Comparison of ENCODE assay signal across 8 cellular contexts in the genomic region with DNA sequence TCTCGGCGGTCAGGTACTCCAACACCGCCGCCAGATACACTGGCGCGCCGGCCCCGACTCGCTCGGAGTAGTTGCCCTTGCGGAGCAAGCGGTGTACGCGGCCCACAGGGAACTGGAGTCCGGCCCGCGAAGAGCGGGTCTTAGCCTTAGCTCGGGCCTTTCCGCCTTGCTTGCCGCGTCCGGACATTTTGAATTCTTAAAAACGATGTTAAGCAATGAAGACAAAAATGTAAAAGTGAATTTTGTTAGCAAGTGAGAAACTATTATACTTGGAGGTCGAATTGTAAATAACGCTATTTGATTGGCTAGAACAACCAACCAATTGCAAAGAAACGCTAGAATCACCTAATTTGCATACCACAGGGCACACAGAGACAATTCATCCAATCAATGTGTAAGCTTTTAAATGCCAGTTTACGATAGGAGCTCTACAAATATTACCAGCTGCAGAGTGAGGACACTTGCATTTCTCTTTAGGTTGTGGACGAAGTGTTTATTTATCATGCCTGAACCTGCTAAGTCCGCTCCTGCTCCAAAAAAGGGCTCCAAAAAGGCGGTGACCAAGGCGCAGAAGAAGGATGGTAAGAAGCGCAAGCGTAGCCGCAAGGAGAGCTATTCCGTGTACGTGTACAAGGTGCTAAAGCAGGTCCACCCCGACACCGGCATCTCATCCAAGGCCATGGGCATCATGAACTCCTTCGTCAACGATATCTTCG.
DNase-seq lines count a peak whose midpoint lies in the region; ATAC-seq, FAIRE-seq and TF ChIP-seq lines count a peak whose summit lies in the region.

No MANE protein-coding gene starts in this region.

- peak; percentile 47 for TF ChIP-seq POLR2A in H54 (IDR thresholded peaks at IDR 0.05; ENCODE audit: low read depth, low read length)
- peak; percentile 98 for TF ChIP-seq POLR2A in transverse colon (IDR thresholded peaks at IDR 0.05)

- peak overlapping the region; percentile 93 for H3K4me3 Mint-ChIP-seq in activated naive CD4-positive, alpha-beta T cell treated with anti-CD3 and anti-CD28 coated beads, Interleukin-2, amount 10 ng/mL, durations not matched to agents 7 days and 5 days
- peak overlapping the region; percentile 98 for H3K4me3 Mint-ChIP-seq in neural crest cell

- peak overlapping the region; percentile 98 for H3K27ac Mint-ChIP-seq in activated naive CD4-positive, alpha-beta T cell treated with anti-CD3 and anti-CD28 coated beads, Interleukin-2, amount 10 ng/mL, durations not matched to agents 7 days and 5 days
- H3K27ac Mint-ChIP-seq in neural crest cell (ENCODE audit: unreplicated experiment): peak overlapping the region; percentile 98

- peaks cover 34% of the 10 kb centered on the region for H3K36me3 Mint-ChIP-seq in activated naive CD4-positive, alpha-beta T cell treated with anti-CD3 and anti-CD28 coated beads, Interleukin-2, amount 10 ng/mL, durations not matched to agents 7 days and 5 days
- H3K36me3 Mint-ChIP-seq in neural crest cell (ENCODE audit: low read depth): peaks cover 9% of the 10 kb centered on the region

- no peaks in the 10 kb centered on the region for H3K9me3 Mint-ChIP-seq in activated naive CD4-positive, alpha-beta T cell treated with anti-CD3 and anti-CD28 coated beads, Interleukin-2, amount 10 ng/mL, durations not matched to agents 7 days and 5 days
- no peaks in the 10 kb centered on the region for H3K9me3 Mint-ChIP-seq in neural crest cell

- ATAC-seq in foreskin keratinocyte: peak; percentile 64

- peaks cover 11% of the 10 kb centered on the region for H3K27me3 Mint-ChIP-seq in activated naive CD4-positive, alpha-beta T cell treated with anti-CD3 and anti-CD28 coated beads, Interleukin-2, amount 10 ng/mL, durations not matched to agents 7 days and 5 days
- H3K27me3 Mint-ChIP-seq in neural crest cell (ENCODE audit: low read depth): peaks cover 24% of the 10 kb centered on the region

- FAIRE-seq in H54 (lab: Jason Lieb, UNC): no peak

- intact Hi-C loops in transverse colon (cut with DNase I; ENCODE audit: low total_unique reads): loop anchor here (5.0 to 10.0 kb wide), 2 partner anchors 42 to 164 kb away; a partner anchor contains a TSS

- H3K4me1 Mint-ChIP-seq in activated naive CD4-positive, alpha-beta T cell treated with anti-CD3 and anti-CD28 coated beads, Interleukin-2, amount 10 ng/mL, durations not matched to agents 7 days and 5 days: peaks cover 44% of the 10 kb centered on the region
- H3K4me1 Mint-ChIP-seq in neural crest cell: peaks cover 55% of the 10 kb centered on the region

- no peaks in the 10 kb centered on the region for H3K27me3 ChIP-seq in foreskin keratinocyte
- no peaks in the 10 kb centered on the region for H3K27me3 ChIP-seq in transverse colon

- no peaks in the 10 kb centered on the region for H3K36me3 ChIP-seq in transverse colon

- H3K27ac ChIP-seq in foreskin keratinocyte (peak overlapping the region; percentile 90), transverse colon (peak overlapping the region; percentile 97 to 99 (median 98))

- WGBS in transverse colon (ENCODE audit: low coverage in 1 of 2), 2 donors: 1% methylated on average over 40 of the region's 42 CpGs; no CpG with 5 or more reads in 1 of the 2 donors

- peak overlapping the region; percentile 60 to 70 (median 62) for H3K4me3 ChIP-seq in transverse colon

- no peak for TF ChIP-seq EP300 in transverse colon (IDR thresholded peaks at IDR 0.05; ENCODE audit: low read depth)

- CTCF ChIA-PET in activated naive CD4-positive, alpha-beta T cell treated with anti-CD3 and anti-CD28 coated beads, Interleukin-2, amount 10 ng/mL, durations not matched to agents 7 days and 5 days (lab: Charles Lee): interaction anchor here (1.0 to 2.7 kb wide), 4 partner anchors 11 to 34 kb away, joined by 3 to 8 read pairs (median 6); a partner anchor contains a TSS

- no peak for TF ChIP-seq CTCF in foreskin keratinocyte (conservative IDR thresholded peaks at IDR 0.05)
- TF ChIP-seq CTCF in neural crest cell (conservative IDR thresholded peaks at IDR 0.05): no peak
- no peak for TF ChIP-seq CTCF in transverse colon (IDR thresholded peaks at IDR 0.05)

- in situ Hi-C loops in transverse colon (cut with MboI; ENCODE audit: low pct_ligation_motif_present in 1 of 4, low pct_unique_long_range_greater_than_20kb in 1 of 4, low sequenced_read_pairs in 3 of 4): loop anchor here in 2 of 4 donors (5.0 to 25.0 kb wide), 2 partner anchors 42 to 938 kb away; a partner anchor contains a TSS

- peaks cover 4% of the 10 kb centered on the region for H3K4me1 ChIP-seq in foreskin keratinocyte
- H3K4me1 ChIP-seq in transverse colon: peaks cover 3 to 36% (median 25%) of the 10 kb centered on the region in 4 donors

- peak; percentile 90 for DNase-seq in GDM1 (lab: John Stamatoyannopoulos, UW)
- DNase-seq in H54 (ENCODE audit: insufficient read length, low spot score): no peak
- peak; percentile 91 for DNase-seq in LoVo (ENCODE audit: low spot score)
- peak; percentile 97 for DNase-seq in RPMI7951 (ENCODE audit: low read depth)
- peak; percentile 84 for DNase-seq in activated naive CD4-positive, alpha-beta T cell treated with anti-CD3 and anti-CD28 coated beads, Interleukin-2, amount 10 ng/mL, durations not matched to agents 7 days and 5 days
- peak; percentile 89 to 94 for DNase-seq in foreskin keratinocyte
- DNase-seq in neural crest cell (ENCODE audit: low read depth, low spot score): peak; percentile 55
- peak; percentile 69 for DNase-seq in transverse colon

- no peaks in the 10 kb centered on the region for H3K9me3 ChIP-seq in transverse colon
